8 cellular contexts compared by ENCODE assay signal in the genomic region with DNA sequence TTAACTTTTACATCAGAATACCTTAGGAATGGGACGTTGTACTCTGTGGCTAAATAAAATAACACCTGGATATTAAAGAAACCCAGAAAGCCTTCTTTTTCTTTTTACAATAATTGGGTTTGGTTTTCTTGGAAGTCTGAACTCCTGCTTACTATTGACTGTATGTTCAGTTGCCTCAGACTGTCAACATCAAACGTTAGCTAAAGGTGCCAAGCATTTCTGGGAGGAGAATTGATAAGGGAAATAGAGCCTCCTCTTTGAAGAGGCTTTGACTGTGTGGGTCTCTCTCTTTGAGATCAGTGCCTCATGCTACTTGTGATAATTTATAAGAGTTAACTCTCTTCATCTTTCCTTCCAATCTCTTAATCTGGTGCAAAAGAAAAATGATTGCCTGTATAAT.
"Had no signal": no experiment of that assay in that cellular context is flagged by ENCODE, and none has a peak within 500 bp of the region (broad histone marks: within the 10 kb centered on the region; RNA-seq: fewer than 3 reads in every experiment).

No MANE protein-coding gene starts in this region.

- FAIRE-seq: G401.6, GM12878, GM12891, GM12892, GM18507, GM19239 had no signal

- ATAC-seq: GM12878 had no signal

- H3K4me3 ChIP-seq: GM12878 had no signal

- DNase-seq: GDM1, GF-D8 had no signal
